8 cellular contexts compared by ENCODE assay signal in genomic region chr1:204151562-204152309, GRCh38. TPM values are rescaled to one million over a fixed set of nuclear protein-coding genes. Genes with fewer than 3 reads are reported as not detected.
DNase-seq lines count a peak whose midpoint lies in the region; ATAC-seq and TF ChIP-seq lines count a peak whose summit lies in the region.

A gene with protein sequence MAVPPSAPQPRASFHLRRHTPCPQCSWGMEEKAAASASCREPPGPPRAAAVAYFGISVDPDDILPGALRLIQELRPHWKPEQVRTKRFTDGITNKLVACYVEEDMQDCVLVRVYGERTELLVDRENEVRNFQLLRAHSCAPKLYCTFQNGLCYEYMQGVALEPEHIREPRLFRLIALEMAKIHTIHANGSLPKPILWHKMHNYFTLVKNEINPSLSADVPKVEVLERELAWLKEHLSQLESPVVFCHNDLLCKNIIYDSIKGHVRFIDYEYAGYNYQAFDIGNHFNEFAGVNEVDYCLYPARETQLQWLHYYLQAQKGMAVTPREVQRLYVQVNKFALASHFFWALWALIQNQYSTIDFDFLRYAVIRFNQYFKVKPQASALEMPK (minus strand): TSS chr1:204152044. CDS start chr1:204151852, 192 bp downstream.

- TF ChIP-seq CTCF in Caco-2 (IDR thresholded peaks at IDR 0.05; ENCODE audit: insufficient read depth in 1 of 2, low read depth in 1 of 2, low read length in 1 of 2, severe bottlenecking in 1 of 2, unreplicated experiment in 1 of 2) (no peak), coronary artery (IDR thresholded peaks at IDR 0.05) (no peak), left lung (IDR thresholded peaks at IDR 0.05) (no peak)

- H3K36me3 Mint-ChIP-seq in Caco-2 (ENCODE audit: insufficient read depth, unreplicated experiment) = no peaks in the 10 kb centered on the region

- H3K4me3 ChIP-seq in Caco-2 (ENCODE audit: low read depth, low read length) (peak within 1 kb of the TSS; percentile 59), coronary artery (peak within 1 kb of the TSS; percentile 85), left lung (peak within 1 kb of the TSS; percentile 54 to 59)

- H3K9me3 Mint-ChIP-seq in Caco-2 (ENCODE audit: unreplicated experiment) = no peaks in the 10 kb centered on the region

- H3K27ac ChIP-seq in coronary artery (peak within 1 kb of the TSS; percentile 84 to 87), left lung (peak within 1 kb of the TSS in 1 of 2 donors; percentile 7)

- BruUV-seq in Caco-2 (replicated peaks; lab: Mats Ljungman, UMichigan) = no TSS peak

- POLR2A ChIA-PET in Caco-2 (lab: Charles Lee) = interaction anchor here (0.6 to 1.5 kb wide), 2 partner anchors 10 to 62 kb away, joined by 3 to 5 read pairs; partner anchors contain the start of gene GOLT1A

- CTCF ChIA-PET in Caco-2 (lab: Charles Lee) = interaction anchor here (0.6 to 1.1 kb wide), 5 partner anchors 11 to 293 kb away, joined by 3 to 13 read pairs (median 3); partner anchors contain the start of gene GOLT1A

- H3K27me3 ChIP-seq in Caco-2 (replicated peaks; ENCODE audit: control insufficient read depth, insufficient read depth, low read length) (no peaks in the 10 kb centered on the region), left lung (peaks cover 0 to 41% of the 10 kb centered on the region in 2 donors)

- peak; percentile 76 to 84 for DNase-seq in Caco-2
- peak; percentile 82 for DNase-seq in NCI-H1092 treated with DMSO at 0.1 percent for 48 hours (lab: John Stamatoyannopoulos, UW)
- DNase-seq in activated CD4-positive, alpha-beta T cell treated with anti-CD3 and anti-CD28 coated beads for 1 hour = peak; percentile 43
- DNase-seq in coronary artery (ENCODE audit: low spot score) = peak; percentile 85
- DNase-seq in left lung = peak; percentile 66 to 81
- DNase-seq in stimulated activated CD4-positive, alpha-beta T cell treated with anti-CD3 and anti-CD28 coated beads, Interleukin-4, amount 100 ng/mL, for 1 hour = peak; percentile 50

- ATAC-seq in left lung (peak; percentile 80), GM18861 (IDR thresholded peaks at IDR 0.05; ENCODE audit: unreplicated experiment) (no peak), GM18502 (IDR thresholded peaks at IDR 0.05; ENCODE audit: poor library complexity, unreplicated experiment) (no peak)

- no peaks in the 10 kb centered on the region for H3K4me1 Mint-ChIP-seq in Caco-2 (ENCODE audit: low read depth, unreplicated experiment)

- H3K36me3 ChIP-seq in Caco-2 (ENCODE audit: control insufficient read depth, insufficient read depth, low read length) (no peaks in the 10 kb centered on the region; the same call in 1 of the 2 replicates), left lung (no peaks in the 10 kb centered on the region)

- no peaks in the 10 kb centered on the region for H3K27me3 Mint-ChIP-seq in Caco-2 (ENCODE audit: insufficient read depth, unreplicated experiment)

- H3K9me3 ChIP-seq in Caco-2 (no peaks in the 10 kb centered on the region), left lung (no peaks in the 10 kb centered on the region)

- peaks cover 6% of the 10 kb centered on the region for H3K4me1 ChIP-seq in Caco-2
- peaks cover 3 to 14% of the 10 kb centered on the region in 2 donors for H3K4me1 ChIP-seq in left lung

- H3K27ac Mint-ChIP-seq in Caco-2 (ENCODE audit: unreplicated experiment) = no peak within 1 kb of the TSS

- peak within 1 kb of the TSS; percentile 71 for H3K4me3 Mint-ChIP-seq in Caco-2 (ENCODE audit: unreplicated experiment)

- intact Hi-C loops in Caco-2 (cut with micrococcal nuclease; ENCODE audit: unreplicated experiment) (no loop called here), left lung (cut with DNase I) (no loop called here)

RNA-seq across cellular contexts. Expression of the gene that starts here (rescaled TPM):
- total RNA-seq in Caco-2 (2022) = 16.2 and 21.9 TPM in 2 replicates
- total RNA-seq in left lung = 1 to 10 TPM; 2.6 to 6.4 TPM
